Comparison of ENCODE assay signal across 9 cellular contexts in the genomic region with DNA sequence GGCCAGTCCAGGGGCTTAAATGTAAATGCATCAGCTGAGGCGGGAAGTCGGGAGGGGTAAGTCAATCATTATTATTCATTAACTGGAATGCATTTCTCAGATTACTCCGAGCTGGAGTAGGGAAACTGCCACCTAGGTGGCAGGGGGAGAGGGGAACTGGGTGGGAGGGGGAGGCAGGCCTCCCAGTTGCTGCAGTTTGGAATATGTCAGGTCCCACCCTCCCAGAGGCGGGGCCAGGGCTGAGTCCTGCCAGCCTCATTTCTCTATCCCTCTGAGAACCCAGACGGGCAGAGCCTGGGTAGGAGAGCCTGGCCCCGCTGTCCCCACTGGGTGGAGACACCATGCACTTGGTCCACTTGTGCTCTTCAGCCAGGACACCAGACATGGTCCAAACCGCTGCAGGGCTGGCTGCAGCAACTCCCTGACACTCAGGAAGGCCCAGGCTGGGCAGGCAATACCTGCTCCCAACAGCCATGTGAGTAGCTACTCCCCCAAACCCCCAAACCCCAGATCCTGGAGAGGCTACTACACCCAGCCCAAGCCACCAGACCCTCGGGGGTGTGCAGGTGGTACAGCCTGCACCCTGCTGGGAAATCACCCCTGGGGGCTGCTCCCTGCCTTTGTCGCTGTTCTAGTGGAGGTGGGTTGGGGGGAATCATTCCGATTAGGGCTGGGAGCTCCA. TPM values are rescaled to one million over a fixed set of nuclear protein-coding genes. Genes with fewer than 3 reads are reported as not detected.
A peak's percentile ranks its signal among the peaks of the same experiment; 100 is the strongest.
DNase-seq lines count a peak whose midpoint lies in the region; ATAC-seq and TF ChIP-seq lines count a peak whose summit lies in the region.
"Had no signal": no experiment of that assay in that cellular context is flagged by ENCODE, and none has a peak within 500 bp of the region (broad histone marks: within the 10 kb centered on the region; RNA-seq: fewer than 3 reads in every experiment).

A gene with protein sequence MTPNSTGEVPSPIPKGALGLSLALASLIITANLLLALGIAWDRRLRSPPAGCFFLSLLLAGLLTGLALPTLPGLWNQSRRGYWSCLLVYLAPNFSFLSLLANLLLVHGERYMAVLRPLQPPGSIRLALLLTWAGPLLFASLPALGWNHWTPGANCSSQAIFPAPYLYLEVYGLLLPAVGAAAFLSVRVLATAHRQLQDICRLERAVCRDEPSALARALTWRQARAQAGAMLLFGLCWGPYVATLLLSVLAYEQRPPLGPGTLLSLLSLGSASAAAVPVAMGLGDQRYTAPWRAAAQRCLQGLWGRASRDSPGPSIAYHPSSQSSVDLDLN (plus strand): TSS at position 274 of the 682 bp plus-strand sequence. CDS start 1,710 bp downstream, outside the sequence.

- no peak for DNase-seq in stimulated activated naive CD8-positive, alpha-beta T cell treated with anti-CD3 and anti-CD28 coated beads, Interleukin-15, Interleukin-2, amounts not matched to agents 100 U/mL and 50 U/mL, for 24 hours
- DNase-seq in ecto neural progenitor cell (ENCODE audit: low spot score) (peak; percentile 77), naive B cell (no peak), superior temporal gyrus (ENCODE audit: extremely low spot score) (no peak), germinal center (ENCODE audit: low spot score) (no peak), GM10266 (ENCODE audit: extremely low spot score) (no peak)
- DNase-seq: activated CD8-positive, alpha-beta memory T cell treated with anti-CD3 and anti-CD28 coated beads, Interleukin-2, amount 50 U/mL, for 48 hours had no signal

- H3K9me3 Mint-ChIP-seq in stimulated activated naive CD8-positive, alpha-beta T cell treated with anti-CD3 and anti-CD28 coated beads, Interleukin-15, Interleukin-2, amounts not matched to agents 100 ng/mL and 50 ng/mL, for 24 hours = no peaks in the 10 kb centered on the region
- no peaks in the 10 kb centered on the region for H3K9me3 Mint-ChIP-seq in naive B cell

- ATAC-seq in stimulated activated naive CD8-positive, alpha-beta T cell treated with anti-CD3 and anti-CD28 coated beads, Interleukin-15, Interleukin-2, amounts not matched to agents 100 U/mL and 50 U/mL, for 24 hours = no peak
- no peak for ATAC-seq in naive B cell (ENCODE audit: low read depth in 2 of 2)
- ATAC-seq in HG02840 (IDR thresholded peaks at IDR 0.05; ENCODE audit: low FRiP score, unreplicated experiment) = no peak

- no peak for TF ChIP-seq CTCF in GM10266 (IDR thresholded peaks at IDR 0.05; ENCODE audit: control insufficient read depth, insufficient read depth, low read depth, missing control alignments)

- H3K27me3 Mint-ChIP-seq in stimulated activated naive CD8-positive, alpha-beta T cell treated with anti-CD3 and anti-CD28 coated beads, Interleukin-15, Interleukin-2, amounts not matched to agents 100 ng/mL and 50 ng/mL, for 24 hours = no peaks in the 10 kb centered on the region
- no peaks in the 10 kb centered on the region for H3K27me3 Mint-ChIP-seq in naive B cell

- H3K36me3 Mint-ChIP-seq in stimulated activated naive CD8-positive, alpha-beta T cell treated with anti-CD3 and anti-CD28 coated beads, Interleukin-15, Interleukin-2, amounts not matched to agents 100 ng/mL and 50 ng/mL, for 24 hours (ENCODE audit: low read depth) = peaks cover 9% of the 10 kb centered on the region
- H3K36me3 Mint-ChIP-seq in naive B cell = peaks cover 0 to 3% of the 10 kb centered on the region in 2 donors

- peak within 1 kb of the TSS; percentile 67 for H3K27ac Mint-ChIP-seq in stimulated activated naive CD8-positive, alpha-beta T cell treated with anti-CD3 and anti-CD28 coated beads, Interleukin-15, Interleukin-2, amounts not matched to agents 100 ng/mL and 50 ng/mL, for 24 hours
- peak within 1 kb of the TSS in 5 of 6 donors; percentile 69 to 95 (median 89) for H3K27ac Mint-ChIP-seq in naive B cell

- no peak within 1 kb of the TSS for H3K4me3 Mint-ChIP-seq in stimulated activated naive CD8-positive, alpha-beta T cell treated with anti-CD3 and anti-CD28 coated beads, Interleukin-15, Interleukin-2, amounts not matched to agents 100 ng/mL and 50 ng/mL, for 24 hours
- H3K4me3 Mint-ChIP-seq in naive B cell = peak within 1 kb of the TSS in 7 of 8 donors; percentile 17 to 88 (median 68)

- H3K4me1 Mint-ChIP-seq in stimulated activated naive CD8-positive, alpha-beta T cell treated with anti-CD3 and anti-CD28 coated beads, Interleukin-15, Interleukin-2, amounts not matched to agents 100 ng/mL and 50 ng/mL, for 24 hours (ENCODE audit: low read depth) = peaks cover 40% of the 10 kb centered on the region
- H3K4me1 Mint-ChIP-seq in naive B cell = peaks cover 41 to 71% (median 62%) of the 10 kb centered on the region in 3 donors

RNA-seq across cellular contexts. Expression of the gene that starts here (rescaled TPM):
- 1 to 10 TPM in 1 of 6 donors, under 1 TPM in 4, not detected in 1; 0.18 to 1.8 (median 0.33) TPM for polyA plus RNA-seq in naive B cell (ENCODE audit: low read depth in 6 of 6)
